8 cellular contexts compared by ENCODE assay signal in the genomic region with DNA sequence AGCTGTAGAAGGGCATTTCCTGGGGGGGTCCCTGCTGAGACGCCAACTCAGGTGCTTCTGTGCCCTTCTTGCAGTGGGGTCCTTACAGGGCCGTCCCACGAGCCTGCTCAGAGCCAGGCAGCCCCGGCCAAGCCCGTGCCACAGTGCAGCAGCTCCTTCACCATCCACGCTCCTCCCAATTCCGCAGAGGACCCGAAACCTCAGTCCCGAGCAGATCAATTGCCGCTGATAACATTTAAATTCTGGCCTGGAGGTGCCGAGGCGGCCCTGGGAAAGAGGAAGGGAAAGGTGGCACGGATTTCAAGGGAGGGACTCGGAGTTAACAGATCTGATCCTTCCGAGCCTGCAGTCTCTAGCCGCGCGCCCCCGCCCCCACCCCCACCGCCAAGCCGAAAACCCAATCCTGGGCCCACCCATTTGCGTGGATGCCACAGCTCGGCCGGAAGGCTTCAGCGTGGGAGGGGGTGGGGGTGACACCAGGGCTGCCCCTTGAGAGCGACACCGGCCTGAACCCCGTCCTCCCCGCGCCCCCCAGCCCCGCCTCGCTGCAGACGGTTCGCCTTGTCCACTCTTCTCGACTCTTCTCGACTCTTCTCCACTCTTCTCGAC. TPM values are rescaled to one million over a fixed set of nuclear protein-coding genes. Genes with fewer than 3 reads are reported as not detected.
A peak's percentile ranks its signal among the peaks of the same experiment; 100 is the strongest.
DNase-seq lines count a peak whose midpoint lies in the region; ATAC-seq and TF ChIP-seq lines count a peak whose summit lies in the region.

No MANE protein-coding gene starts in this region.

- CTCF ChIA-PET in CD8-positive, alpha-beta memory T cell (lab: Charles Lee): interaction anchor here (1.0 to 5.1 kb wide), 5 partner anchors 13 to 109 kb away, joined by 4 to 31 read pairs (median 4); no protein-coding TSS in a partner anchor
- CTCF ChIA-PET in SK-N-SH (lab: Yijun Ruan, JAX): interaction anchor here (1.6 to 17.1 kb wide), 3 partner anchors 9 to 111 kb away, joined by 8 to 293 read pairs (median 18); no protein-coding TSS in a partner anchor

- peak overlapping the region; percentile 75 for H3K4me3 ChIP-seq in CD8-positive, alpha-beta memory T cell (ENCODE audit: low read length)
- H3K4me3 ChIP-seq in SK-N-SH (ENCODE audit: low read depth in 2 of 2, low read length in 1 of 2) (peak overlapping the region; percentile 60 to 75; a peak in 3 of 4 replicates), esophagus squamous epithelium (peak overlapping the region; percentile 41 to 77 (median 61)), ovary (peak overlapping the region; percentile 59)

- TF ChIP-seq POLR2A in esophagus squamous epithelium (IDR thresholded peaks at IDR 0.05) (no peak), ovary (IDR thresholded peaks at IDR 0.05) (no peak)

- H3K4me2 ChIP-seq in SK-N-SH: peak overlapping the region; percentile 86

- no peaks in the 10 kb centered on the region for H3K9me2 ChIP-seq in SK-N-SH

- no peaks in the 10 kb centered on the region for H4K20me1 ChIP-seq in SK-N-SH (ENCODE audit: insufficient read depth)

- peak overlapping the region; percentile 91 to 97 (median 93) for H3K4me3 Mint-ChIP-seq in CD8-positive, alpha-beta memory T cell

- H3K36me3 ChIP-seq in CD8-positive, alpha-beta memory T cell (ENCODE audit: insufficient read depth, low read length): no peaks in the 10 kb centered on the region
- no peaks in the 10 kb centered on the region for H3K36me3 ChIP-seq in SK-N-SH (replicated peaks in 1 of 2; ENCODE audit: control insufficient read depth in 1 of 2, insufficient read depth in 2 of 2, low read length in 1 of 2)
- H3K36me3 ChIP-seq in esophagus squamous epithelium: no peaks in the 10 kb centered on the region
- H3K36me3 ChIP-seq in ovary: no peaks in the 10 kb centered on the region

- H3K9me3 Mint-ChIP-seq in CD8-positive, alpha-beta memory T cell: no peaks in the 10 kb centered on the region

- TF ChIP-seq CTCF in SK-N-SH (IDR thresholded peaks at IDR 0.05): no peak
- no peak for TF ChIP-seq CTCF in esophagus squamous epithelium (IDR thresholded peaks at IDR 0.05)
- no peak for TF ChIP-seq CTCF in ovary (IDR thresholded peaks at IDR 0.05)

- H3K27ac ChIP-seq in CD8-positive, alpha-beta memory T cell (ENCODE audit: low read depth, low read length): peak overlapping the region; percentile 57
- peak overlapping the region in 1 of 2 experiments; percentile 91; a peak in 2 of 4 replicates for H3K27ac ChIP-seq in SK-N-SH (ENCODE audit: low read depth in 2 of 2, low read length in 1 of 2)
- peak overlapping the region; percentile 61 to 93 (median 88) for H3K27ac ChIP-seq in esophagus squamous epithelium
- H3K27ac ChIP-seq in ovary: peak overlapping the region; percentile 92 to 93

- peak overlapping the region; percentile 81 to 96 (median 94) for H3K27ac Mint-ChIP-seq in CD8-positive, alpha-beta memory T cell

- H3K4me1 ChIP-seq in CD8-positive, alpha-beta memory T cell (ENCODE audit: insufficient read depth, low read length): peaks cover 46% of the 10 kb centered on the region
- H3K4me1 ChIP-seq in SK-N-SH (ENCODE audit: control insufficient read depth in 1 of 2, insufficient read depth in 2 of 2, low read depth in 1 of 2, low read length in 1 of 2) (peaks cover 16 to 85% of the 10 kb centered on the region in 2 experiments), esophagus squamous epithelium (peaks cover 30 to 93% (median 59%) of the 10 kb centered on the region in 3 donors), ovary (ENCODE audit: insufficient read depth) (peaks cover 21% of the 10 kb centered on the region)

- TF ChIP-seq EP300 in SK-N-SH (IDR thresholded peaks at IDR 0.05; ENCODE audit: borderline replicate concordance in 1 of 2, low read depth in 1 of 2, low read length in 1 of 2) (peak in 1 of 2 experiments; percentile 94; a peak in 2 of 4 replicates), ovary (IDR thresholded peaks at IDR 0.05) (no peak)

- intact Hi-C loops in esophagus squamous epithelium (cut with DNase I): no loop called here
- intact Hi-C loops in ovary (cut with DNase I): loop anchor here in 2 of 4 donors (10.0 kb wide), 2 partner anchors 82 to 188 kb away; a partner anchor contains a TSS

- peak overlapping the region; percentile 60 for H3K9ac ChIP-seq in SK-N-SH

- no peaks in the 10 kb centered on the region for H3K9me3 ChIP-seq in CD8-positive, alpha-beta memory T cell (ENCODE audit: low read length)
- H3K9me3 ChIP-seq in SK-N-SH (no peaks in the 10 kb centered on the region), esophagus squamous epithelium (no peaks in the 10 kb centered on the region), ovary (no peaks in the 10 kb centered on the region)

- no peaks in the 10 kb centered on the region for H3K27me3 Mint-ChIP-seq in CD8-positive, alpha-beta memory T cell

- peak in 4 of 5 donors; percentile 10 to 56 (median 39) for DNase-seq in CD8-positive, alpha-beta memory T cell
- peak; percentile 65 for DNase-seq in SK-N-SH
- no peak for DNase-seq in esophagus squamous epithelium (lab: John Stamatoyannopoulos, UW)
- peak in 1 of 5 donors; percentile 50 for DNase-seq in ovary
- no peak for DNase-seq in T1000 (lab: John Stamatoyannopoulos, UW)
- DNase-seq in LoVo (ENCODE audit: low spot score): no peak

- H3K79me2 ChIP-seq in SK-N-SH (ENCODE audit: insufficient read depth): no peaks in the 10 kb centered on the region

- POLR2A ChIA-PET in CD8-positive, alpha-beta memory T cell (lab: Charles Lee): interaction anchor here (1.4 to 1.8 kb wide), 2 partner anchors 9 to 14 kb away, joined by 5 to 6 read pairs; no protein-coding TSS in a partner anchor
- POLR2A ChIA-PET in SK-N-SH (lab: Yijun Ruan, JAX): interaction anchor here (1.3 to 6.4 kb wide), 5 partner anchors 9 to 99 kb away, joined by 3 to 69 read pairs (median 8); a partner anchor contains a TSS

- H3K27me3 ChIP-seq in CD8-positive, alpha-beta memory T cell (ENCODE audit: insufficient read depth, low read length, poor library complexity, severe bottlenecking): no peaks in the 10 kb centered on the region
- H3K27me3 ChIP-seq in SK-N-SH (ENCODE audit: insufficient read depth) (no peaks in the 10 kb centered on the region; the same call in 1 of the 2 replicates), esophagus squamous epithelium (peaks cover 0 to 17% (median 0%) of the 10 kb centered on the region in 4 donors), ovary (no peaks in the 10 kb centered on the region)

- WGBS in SK-N-SH (ENCODE audit: low lambda C conversion rate): 44% methylated on average over 33 of the region's 37 CpGs
- WGBS in esophagus squamous epithelium, 2 donors: 19 to 43% methylated on average over 11 to 14 of the region's 37 CpGs
- WGBS in ovary, 3 donors: 7 to 12% (median 12%) methylated on average over 37 of the region's 37 CpGs

- peaks cover 0 to 6% (median 1%) of the 10 kb centered on the region in 3 donors for H3K36me3 Mint-ChIP-seq in CD8-positive, alpha-beta memory T cell

- ATAC-seq in GM21717 (IDR thresholded peaks at IDR 0.05; ENCODE audit: unreplicated experiment): no peak
- ATAC-seq in GM18868 (IDR thresholded peaks at IDR 0.05; ENCODE audit: unreplicated experiment): no peak

- H2AFZ ChIP-seq in SK-N-SH (ENCODE audit: low read depth): peak overlapping the region; percentile 98

- H3F3A ChIP-seq in SK-N-SH (replicated peaks; ENCODE audit: insufficient read depth): peaks cover 5% of the 10 kb centered on the region

- peaks cover 46 to 60% (median 55%) of the 10 kb centered on the region in 3 donors for H3K4me1 Mint-ChIP-seq in CD8-positive, alpha-beta memory T cell

- TF ChIP-seq RAD21 in SK-N-SH (IDR thresholded peaks at IDR 0.05; ENCODE audit: low read length): no peak

TF ChIP-seq in SK-N-SH, 30 proteins besides CTCF, POLR2A, EP300 and RAD21:
- TF ChIP-seq GATA2 (CRISPR knock-in tag; IDR thresholded peaks at IDR 0.05): peak; percentile 83
- TF ChIP-seq MXI1 (IDR thresholded peaks at IDR 0.05; ENCODE audit: low read depth, low read length): peak; percentile 48; the same call in 1 of the 2 replicates
- no peak for TF ChIP-seq YY1 (IDR thresholded peaks at IDR 0.05; ENCODE audit: low read depth)

RNA-seq across cellular contexts. Expression of a gene that starts 32.3 kb away (rescaled TPM):
- total RNA-seq in CD8-positive, alpha-beta memory T cell: 10 to 100 TPM; 12.5 to 14.8 TPM
- polyA plus RNA-seq in CD8-positive, alpha-beta memory T cell: 4.9 TPM
- polyA plus RNA-seq in SK-N-SH (2012; rRNA removed) (34.5 and 56.8 TPM in 2 replicates), ovary (10 to 100 TPM; 43.1 to 86.5 TPM)
- polyA plus RNA-seq in SK-N-SH (2012; cell fraction: cytosol; rRNA removed): 36.2 and 42.6 TPM in 2 replicates
- 39.1 and 46.6 TPM in 2 replicates for polyA plus RNA-seq in SK-N-SH (2012; cell fraction: nucleus; rRNA removed)
- total RNA-seq in esophagus squamous epithelium (10 to 100 TPM in 2 of 4 donors, 1 to 10 TPM in 2; 1.6 to 21.4 (median 7.9) TPM), ovary (10 to 100 TPM; 32.5 to 95.0 (median 72.3) TPM)

Comparison
In these comparisons a context has a peak if more than half of its experiments do, and no peak if none do; other contexts are left out.
1. DNase-seq: peak in CD8-positive, alpha-beta memory T cell (4 of 5) and SK-N-SH (single experiment); none in esophagus squamous epithelium (single experiment), T1000 (single experiment) and LoVo (single experiment).
2. Peak in every context shown above with its lines, with median percentiles within 50 percentile points of each other: H3K4me3 ChIP-seq.